Comparison of ENCODE assay signal across 1 cellular context in genomic region chr18:3654442-3655253, GRCh38.
TF ChIP-seq lines count a peak whose summit lies in the region.

No MANE protein-coding gene starts in this region.

TF ChIP-seq in HepG2, 621 proteins besides CTCF, POLR2A, EP300 and RAD21 (continued from another document and continues in another):
- no peak for TF ChIP-seq ZBTB4 (CRISPR knock-in tag; IDR thresholded peaks at IDR 0.05; ENCODE audit: borderline replicate concordance)
- TF ChIP-seq ZNF512B (CRISPR knock-in tag; IDR thresholded peaks at IDR 0.05; ENCODE audit: borderline replicate concordance), result no peak
- TF ChIP-seq ZNF644 (CRISPR knock-in tag; IDR thresholded peaks at IDR 0.05; ENCODE audit: low read depth), result no peak
- TF ChIP-seq SAP130 (CRISPR knock-in tag; IDR thresholded peaks at IDR 0.05; ENCODE audit: low read depth), result peak; percentile 10; the same call in 1 of the 2 replicates
- no peak for TF ChIP-seq TCF12 (IDR thresholded peaks at IDR 0.05)
- TF ChIP-seq TCF12 (CRISPR knock-in tag; IDR thresholded peaks at IDR 0.05), result no peak
- 0 out of 2 replicates have a peak, but pooled peaks have one; percentile 33 for TF ChIP-seq PAXIP1 (CRISPR knock-in tag; conservative IDR thresholded peaks at IDR 0.05)
- no peak; the same call in 1 of the 2 replicates for TF ChIP-seq ZNF556 (CRISPR knock-in tag; IDR thresholded peaks at IDR 0.05; ENCODE audit: borderline replicate concordance)
- TF ChIP-seq FOXK2 (IDR thresholded peaks at IDR 0.05), result no peak
- TF ChIP-seq ZIK1 (CRISPR knock-in tag; IDR thresholded peaks at IDR 0.05; ENCODE audit: borderline replicate concordance, low read depth), result no peak
- TF ChIP-seq TEF (CRISPR knock-in tag; IDR thresholded peaks at IDR 0.05), result no peak
- no peak for TF ChIP-seq PLRG1 (conservative IDR thresholded peaks at IDR 0.05)
- TF ChIP-seq ZNF10 (CRISPR knock-in tag; IDR thresholded peaks at IDR 0.05; ENCODE audit: borderline replicate concordance, low read depth), result no peak
- no peak for TF ChIP-seq CEBPB (IDR thresholded peaks at IDR 0.05; ENCODE audit: borderline replicate concordance, low read depth, low read length)
- peak; percentile 50; the same call in 1 of the 2 replicates for TF ChIP-seq ISL2 (CRISPR knock-in tag; IDR thresholded peaks at IDR 0.05)
- no peak for TF ChIP-seq MLLT10 (CRISPR knock-in tag; IDR thresholded peaks at IDR 0.05)
- no peak for TF ChIP-seq POGK (CRISPR knock-in tag; conservative IDR thresholded peaks at IDR 0.05)
- TF ChIP-seq HOXD1 (CRISPR knock-in tag; IDR thresholded peaks at IDR 0.05), result no peak
- TF ChIP-seq CEBPZ (IDR thresholded peaks at IDR 0.05; ENCODE audit: low read length), result no peak
- TF ChIP-seq BCL6 (CRISPR knock-in tag; IDR thresholded peaks at IDR 0.05), result peak; percentile 43; the same call in 1 of the 2 replicates
- TF ChIP-seq ZNF605 (CRISPR knock-in tag; IDR thresholded peaks at IDR 0.05), result no peak
- TF ChIP-seq CC2D1A (CRISPR knock-in tag; IDR thresholded peaks at IDR 0.05), result no peak
- TF ChIP-seq HNF4G (IDR thresholded peaks at IDR 0.05; ENCODE audit: borderline replicate concordance, low read depth, low read length), result no peak
- TF ChIP-seq HNF4G (CRISPR knock-in tag; IDR thresholded peaks at IDR 0.05; ENCODE audit: borderline replicate concordance, low read depth), result no peak
- TF ChIP-seq TBX2 (CRISPR knock-in tag; IDR thresholded peaks at IDR 0.05; ENCODE audit: borderline replicate concordance), result peak; percentile 32; the same call in 1 of the 2 replicates
- TF ChIP-seq GLI4 (CRISPR knock-in tag; IDR thresholded peaks at IDR 0.05; ENCODE audit: borderline replicate concordance), result no peak
- peak; percentile 21; the same call in 1 of the 2 replicates for TF ChIP-seq ZNF788 (CRISPR knock-in tag; IDR thresholded peaks at IDR 0.05; ENCODE audit: borderline replicate concordance)
- TF ChIP-seq ZBTB33 (CRISPR knock-in tag; IDR thresholded peaks at IDR 0.05), result peak; percentile 85
- TF ChIP-seq ZNF331 (CRISPR knock-in tag; IDR thresholded peaks at IDR 0.05), result peak; percentile 48; the same call in 1 of the 2 replicates
- no peak for TF ChIP-seq SRSF9 (IDR thresholded peaks at IDR 0.05; ENCODE audit: borderline replicate concordance, insufficient read depth, low read depth, low read length, poor library complexity, severe bottlenecking)
- TF ChIP-seq SOX13 (IDR thresholded peaks at IDR 0.05), result no peak
- TF ChIP-seq SOX13 (CRISPR knock-in tag; conservative IDR thresholded peaks at IDR 0.05 in 1 of 2, IDR thresholded peaks at IDR 0.05 in 1 of 2), result 0 out of 4 replicates have a peak, but pooled peaks of 1 of the 2 experiments have one; percentile 4
- no peak for TF ChIP-seq MIER2 (CRISPR knock-in tag; IDR thresholded peaks at IDR 0.05)
- no peak for TF ChIP-seq MAZ (IDR thresholded peaks at IDR 0.05; ENCODE audit: borderline replicate concordance, low read depth, low read length)
- no peak for TF ChIP-seq MAZ (CRISPR knock-in tag; IDR thresholded peaks at IDR 0.05; ENCODE audit: low read depth)
- TF ChIP-seq HNF4A (CRISPR knock-in tag; IDR thresholded peaks at IDR 0.05), result peak; percentile 14; the same call in 1 of the 2 replicates
- TF ChIP-seq SIX4 (CRISPR knock-in tag; IDR thresholded peaks at IDR 0.05), result peak; percentile 56; the same call in 1 of the 2 replicates
- peak; percentile 18; the same call in 1 of the 2 replicates for TF ChIP-seq CREM (IDR thresholded peaks at IDR 0.05)
- TF ChIP-seq CREM (CRISPR knock-in tag; IDR thresholded peaks at IDR 0.05), result no peak
- no peak for TF ChIP-seq ZNF629 (CRISPR knock-in tag; conservative IDR thresholded peaks at IDR 0.05)
- TF ChIP-seq ZNF280B (CRISPR knock-in tag; IDR thresholded peaks at IDR 0.05; ENCODE audit: borderline replicate concordance), result no peak
- peak; percentile 67 for TF ChIP-seq TCF7 (IDR thresholded peaks at IDR 0.05; ENCODE audit: low read depth)
- no peak for TF ChIP-seq SOX6 (IDR thresholded peaks at IDR 0.05)
- TF ChIP-seq SOX6 (CRISPR knock-in tag; IDR thresholded peaks at IDR 0.05), result peak; percentile 52; the same call in 1 of the 2 replicates
